Comparison of ENCODE assay signal across 17 cellular contexts in the genomic region with DNA sequence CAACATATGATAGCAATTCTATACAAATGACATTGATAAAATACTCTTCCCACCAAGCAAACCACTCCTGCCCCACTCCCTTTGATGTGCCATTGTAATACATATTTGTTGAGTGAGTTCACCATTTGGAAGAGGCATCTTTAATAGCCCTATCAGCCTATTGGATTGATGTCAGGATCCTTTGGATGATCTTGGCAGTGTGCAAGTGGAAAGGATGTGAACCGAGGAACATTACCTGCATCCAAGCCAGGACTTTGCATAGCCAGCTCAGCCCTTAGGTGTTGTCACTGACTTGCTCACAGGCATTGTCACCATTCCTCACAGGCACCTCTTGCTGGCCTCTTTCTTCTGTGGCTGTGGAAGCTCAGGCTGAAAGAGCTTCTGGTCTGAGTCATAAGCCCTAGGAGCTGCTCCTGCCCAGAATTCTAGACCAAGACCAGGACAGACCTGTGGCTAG. TPM values are rescaled to one million over a fixed set of nuclear protein-coding genes. Genes with fewer than 3 reads are reported as not detected.
DNase-seq lines count a peak whose midpoint lies in the region; ATAC-seq and FAIRE-seq lines count a peak whose summit lies in the region.
"Had no signal": no experiment of that assay in that cellular context is flagged by ENCODE, and none has a peak within 500 bp of the region (broad histone marks: within the 10 kb centered on the region; RNA-seq: fewer than 3 reads in every experiment).

No MANE protein-coding gene starts in this region.

- WGBS in trophoblast cell (ENCODE audit: extremely low coverage, insufficient coverage, insufficient read length) = no CpG with 5 or more reads among the region's 1 CpG

- no peak overlapping the region for H2BK5ac ChIP-seq in trophoblast cell (ENCODE audit: low read depth, low read length, poor library complexity)

- H2AFZ ChIP-seq in trophoblast cell (ENCODE audit: insufficient read depth, low read length, poor library complexity) = no peak overlapping the region

- H4K8ac ChIP-seq in trophoblast cell (ENCODE audit: low read depth, low read length) = no peak overlapping the region

- peaks cover 11 to 26% of the 10 kb centered on the region in 2 experiments for H3K4me1 ChIP-seq in trophoblast cell (ENCODE audit: control insufficient read depth in 1 of 2, insufficient read depth in 2 of 2, low read length in 2 of 2)

- FAIRE-seq in RCC 7860 (lab: Jason Lieb, UNC) = no peak

- peaks cover 15% of the 10 kb centered on the region for H3K79me1 ChIP-seq in trophoblast cell (ENCODE audit: low read length)

- H2AK5ac ChIP-seq in trophoblast cell (ENCODE audit: low read length) = no peak overlapping the region

- DNase-seq in ELR (ENCODE audit: low read depth) (peak; percentile 24), RCC 7860 (ENCODE audit: low spot score) (peak; percentile 20), cerebellar cortex (ENCODE audit: low spot score) (peak; percentile 51), trophoblast cell (peak; percentile 63 to 83), NOMO-1 treated with DMSO at 0.1 percent for 48 hours (lab: John Stamatoyannopoulos, UW; ENCODE audit: unreplicated experiment) (no peak), H7 (no peak)
- DNase-seq: activated CD4-positive, alpha-beta T cell treated with anti-CD3 and anti-CD28 coated beads, Interleukin-2, amount 10 ng/mL, durations not matched to agents 7 days and 5 days; DMS153; NCI-H1417 treated with DMSO at 0.1 percent for 48 hours had no signal

- H2BK12ac ChIP-seq in trophoblast cell (ENCODE audit: low read length) = no peak overlapping the region

- H4K91ac ChIP-seq in trophoblast cell (ENCODE audit: low read depth, low read length) = no peak overlapping the region

- H3K4me3 ChIP-seq in trophoblast cell (ENCODE audit: low read depth, low read length) (no peak overlapping the region), H7 (ENCODE audit: insufficient read depth, low read depth, low read length) (no peak overlapping the region)
- H3K4me3 ChIP-seq: cardiac muscle cell, dorsolateral prefrontal cortex had no signal

- no peaks in the 10 kb centered on the region for H3K79me2 ChIP-seq in trophoblast cell (ENCODE audit: control insufficient read depth, insufficient read depth, low read length, poor library complexity)

- H3K14ac ChIP-seq in trophoblast cell (ENCODE audit: low read length) = no peak overlapping the region

- H3K18ac ChIP-seq in trophoblast cell (ENCODE audit: low read length) = no peak overlapping the region

- H3K4ac ChIP-seq in trophoblast cell (ENCODE audit: low read depth, low read length) = no peak overlapping the region

- no peak overlapping the region for H4K12ac ChIP-seq in trophoblast cell (ENCODE audit: low read depth, low read length)

- H3K27ac ChIP-seq in trophoblast cell (ENCODE audit: low read depth, low read length) = no peak overlapping the region
- H3K27ac ChIP-seq: cardiac muscle cell, VCaP had no signal

- peaks cover 1% of the 10 kb centered on the region for H3K9me3 ChIP-seq in trophoblast cell (ENCODE audit: insufficient read depth, low read depth, low read length)

- H3K9ac ChIP-seq in trophoblast cell (ENCODE audit: low read length) = no peak overlapping the region

- H3K4me2 ChIP-seq in trophoblast cell (ENCODE audit: low read length) = no peak overlapping the region

- H2BK120ac ChIP-seq in trophoblast cell (ENCODE audit: insufficient read depth, low read length, poor library complexity) = no peak overlapping the region

- H3K27me3 ChIP-seq in trophoblast cell (ENCODE audit: insufficient read depth, low read length) = no peaks in the 10 kb centered on the region
- H3K27me3 ChIP-seq in H7 (ENCODE audit: control insufficient read depth, insufficient read depth, low read length) = no peaks in the 10 kb centered on the region
- H3K27me3 ChIP-seq: cardiac muscle cell, dorsolateral prefrontal cortex had no signal

- no peak for ATAC-seq in HG03565 (IDR thresholded peaks at IDR 0.05; ENCODE audit: unreplicated experiment)
- no peak for ATAC-seq in GM21515 (IDR thresholded peaks at IDR 0.05; ENCODE audit: unreplicated experiment)

- no peak overlapping the region for H3K23ac ChIP-seq in trophoblast cell (ENCODE audit: low read length)

- H3K36me3 ChIP-seq in trophoblast cell (ENCODE audit: control insufficient read depth in 1 of 2, insufficient read depth in 2 of 2, low read length in 2 of 2) = no peaks in the 10 kb centered on the region
- peaks cover 4% of the 10 kb centered on the region for H3K36me3 ChIP-seq in H7 (replicated peaks; ENCODE audit: control insufficient read depth, insufficient read depth, low read length)
- H3K36me3 ChIP-seq: cardiac muscle cell had no signal

RNA-seq across cellular contexts. Expression of a gene that starts 16.5 kb away (rescaled TPM):
- 9.0 and 10.2 TPM in 2 replicates for polyA plus RNA-seq in trophoblast cell (2013)
- 22.9 and 40.3 TPM in 2 replicates for total RNA-seq in H7 (2014; rRNA removed; shearing (Covaris generic))
- total RNA-seq: activated CD4-positive, alpha-beta T cell treated with anti-CD3 and anti-CD28 coated beads, Interleukin-2, amount 10 ng/mL, durations not matched to agents 7 days and 5 days; activated T-helper 17 cell treated with anti-CD3 and anti-CD28 coated beads, Interleukin-2, amount 50 U/mL, for 72 hours; cardiac muscle cell; CD4-positive, alpha-beta T cell; natural killer cell treated with Interleukin-12 subunit alpha and Interleukin-12 subunit beta and Interleukin-15 and Interleukin-18, amount 100 ng/mL, for 72 hours had no signal

Comparison
In these comparisons a context has a peak if more than half of its experiments do, and no peak if none do; other contexts are left out.
1. DNase-seq: peak in ELR (single experiment), RCC 7860 (single experiment), cerebellar cortex (single experiment) and trophoblast cell (2 of 2); none in NOMO-1 treated with DMSO at 0.1 percent for 48 hours (single experiment) and H7 (single experiment).